ENCODE assay signal across 1 cellular context in genomic region chr1:203361843-203362524, GRCh38.
TF ChIP-seq lines count a peak whose summit lies in the region.

No MANE protein-coding gene starts in this region.

TF ChIP-seq in GM12878, 131 proteins besides CTCF, POLR2A, EP300 and RAD21:
- no peak for TF ChIP-seq CEBPZ (IDR thresholded peaks at IDR 0.05; ENCODE audit: low read depth, low read length)
- peak; percentile 85 for TF ChIP-seq SPI1 (IDR thresholded peaks at IDR 0.05; ENCODE audit: borderline replicate concordance, insufficient read depth, low read depth, low read length)
- TF ChIP-seq KAT2A (conservative IDR thresholded peaks at IDR 0.05; ENCODE audit: control insufficient read depth, low read depth, low read length) = no peak
- TF ChIP-seq SUPT20H (IDR thresholded peaks at IDR 0.05; ENCODE audit: borderline replicate concordance, control insufficient read depth, low read depth, low read length) = no peak
- no peak for TF ChIP-seq EED (IDR thresholded peaks at IDR 0.05; ENCODE audit: low read depth)
- no peak for TF ChIP-seq MLLT1 (IDR thresholded peaks at IDR 0.05)
- TF ChIP-seq IKZF2 (IDR thresholded peaks at IDR 0.05) = peak in 1 of 2 experiments; percentile 30; a peak in 2 of 4 replicates
- TF ChIP-seq SMAD5 (IDR thresholded peaks at IDR 0.05; ENCODE audit: low read depth) = no peak
- TF ChIP-seq LARP7 (IDR thresholded peaks at IDR 0.05) = 0 out of 2 replicates have a peak, but pooled peaks have one; percentile 34
- TF ChIP-seq IKZF1 (conservative IDR thresholded peaks at IDR 0.05) = peak; percentile 47; the same call in 1 of the 2 replicates
- no peak for TF ChIP-seq MEF2B (IDR thresholded peaks at IDR 0.05; ENCODE audit: partially characterized antibody, poor library complexity, severe bottlenecking)
- TF ChIP-seq NFYA (IDR thresholded peaks at IDR 0.05; ENCODE audit: borderline replicate concordance, low read depth, low read length) = no peak
- TF ChIP-seq GATAD2B (conservative IDR thresholded peaks at IDR 0.05; ENCODE audit: low read depth) = 0 out of 2 replicates have a peak, but pooled peaks have one; percentile 26
- TF ChIP-seq CEBPB (IDR thresholded peaks at IDR 0.05; ENCODE audit: borderline replicate concordance in 1 of 2, low read depth in 2 of 2, low read length in 2 of 2) = no peak
- peak; percentile 45; the same call in 1 of the 2 replicates for TF ChIP-seq MTA2 (IDR thresholded peaks at IDR 0.05; ENCODE audit: low read depth)
- no peak for TF ChIP-seq HCFC1 (IDR thresholded peaks at IDR 0.05; ENCODE audit: low read length)
- no peak for TF ChIP-seq RELB (IDR thresholded peaks at IDR 0.05; ENCODE audit: low read depth)
- TF ChIP-seq NR2F1 (conservative IDR thresholded peaks at IDR 0.05) = peak; percentile 74
- TF ChIP-seq ESRRA (IDR thresholded peaks at IDR 0.05; ENCODE audit: low read length) = no peak
- TF ChIP-seq NFXL1 (IDR thresholded peaks at IDR 0.05; ENCODE audit: borderline replicate concordance) = no peak
- TF ChIP-seq NR2C1 (IDR thresholded peaks at IDR 0.05) = peak; percentile 37; the same call in 1 of the 2 replicates
- no peak for TF ChIP-seq MTA3 (IDR thresholded peaks at IDR 0.05; ENCODE audit: borderline replicate concordance, low read length)
- TF ChIP-seq ZNF687 (IDR thresholded peaks at IDR 0.05) = peak; percentile 75
- no peak for TF ChIP-seq NFIC (IDR thresholded peaks at IDR 0.05; ENCODE audit: low read depth, low read length)
- no peak for TF ChIP-seq CREB1 (IDR thresholded peaks at IDR 0.05; ENCODE audit: low read depth)
